Comparison of ENCODE assay signal across 8 cellular contexts in the genomic region with DNA sequence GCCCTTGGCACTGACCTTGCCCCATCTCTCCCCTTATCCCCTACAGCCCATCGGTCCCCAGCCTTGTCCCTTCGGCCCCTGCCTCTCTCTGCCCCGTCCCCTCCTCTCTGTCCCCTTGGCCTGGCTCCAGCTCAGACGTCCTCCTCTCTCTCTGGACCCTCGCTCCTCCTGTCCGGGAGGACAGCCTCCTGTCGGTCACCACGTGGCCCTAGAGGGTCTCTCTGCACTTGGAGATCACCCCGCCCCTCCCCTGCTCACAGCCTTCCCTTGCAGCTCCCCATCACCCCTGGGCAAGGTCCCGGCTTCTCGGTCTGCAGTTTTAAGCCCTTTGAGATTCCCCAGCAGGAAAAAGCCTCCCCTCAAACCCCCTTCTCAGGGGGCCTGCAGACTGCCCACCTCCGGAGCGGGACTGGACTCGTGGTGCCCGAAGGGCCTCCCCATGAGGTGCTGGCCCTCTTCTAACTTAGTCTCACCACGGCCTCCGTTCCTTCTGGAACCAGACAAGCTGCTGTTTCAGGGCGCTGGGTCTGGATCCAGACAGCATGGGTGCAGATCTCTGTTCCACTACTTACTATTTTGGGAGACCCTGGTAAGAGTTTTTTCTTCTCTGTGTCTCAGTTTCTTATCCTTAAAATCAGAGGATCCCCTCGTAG. TPM values are rescaled to one million over a fixed set of nuclear protein-coding genes. Genes with fewer than 3 reads are reported as not detected.
DNase-seq lines count a peak whose midpoint lies in the region; ATAC-seq, FAIRE-seq and TF ChIP-seq lines count a peak whose summit lies in the region.
"Had no signal": no experiment of that assay in that cellular context is flagged by ENCODE, and none has a peak within 500 bp of the region (broad histone marks: within the 10 kb centered on the region; RNA-seq: fewer than 3 reads in every experiment).

No MANE protein-coding gene starts in this region.

- H3K36me3 Mint-ChIP-seq in endodermal cell (ENCODE audit: low read depth) = no peaks in the 10 kb centered on the region

- TF ChIP-seq CTCF in OCI-LY3 (IDR thresholded peaks at IDR 0.05; ENCODE audit: low read depth, low read length) (no peak), endodermal cell (conservative IDR thresholded peaks at IDR 0.05) (no peak), pancreas (IDR thresholded peaks at IDR 0.05) (no peak)

- peaks cover 73% of the 10 kb centered on the region for H3K27me3 Mint-ChIP-seq in endodermal cell (ENCODE audit: insufficient read depth)

- peak overlapping the region; percentile 78 for H3K27ac Mint-ChIP-seq in endodermal cell

- H3K4me3 Mint-ChIP-seq in endodermal cell = peak overlapping the region; percentile 72

- peak; percentile 63 for DNase-seq in endodermal cell
- peak in 4 of 6 donors; percentile 32 to 73 (median 42) for DNase-seq in pancreas
- no peak for DNase-seq in HEK293T (ENCODE audit: extremely low spot score)
- no peak for DNase-seq in DMS79 (lab: John Stamatoyannopoulos, UW)
- DNase-seq in cardiac septum (ENCODE audit: low spot score) = no peak
- DNase-seq: NCI-H1694 had no signal

- 75 to 91% methylated on average over 6 to 19 of the region's 19 CpGs for WGBS in endodermal cell (ENCODE audit: insufficient coverage in 1 of 2, insufficient read length in 1 of 2), 2 experiments
- whole genome bisulfite sequencing in pancreas, 2 donors = 67 to 72% methylated on average over 19 of the region's 19 CpGs

- H3K9ac ChIP-seq in ES-I3 (ENCODE audit: low read depth, low read length) = peak overlapping the region; percentile 72; the same call in 1 of the 2 replicates
- no peak overlapping the region for H3K9ac ChIP-seq in OCI-LY3 (ENCODE audit: low read length)
- H3K9ac ChIP-seq in endodermal cell (ENCODE audit: extremely low read depth, low read length, poor library complexity, severe bottlenecking) = no peak overlapping the region

- H3K4me3 ChIP-seq in OCI-LY3 (ENCODE audit: low read length) = peak overlapping the region; percentile 82
- peak overlapping the region; percentile 80 for H3K4me3 ChIP-seq in endodermal cell (ENCODE audit: low read length)
- H3K4me3 ChIP-seq in pancreas = no peak overlapping the region

- H3K4me1 ChIP-seq in ES-I3 (ENCODE audit: insufficient read depth, low read length) (no peaks in the 10 kb centered on the region), OCI-LY3 (ENCODE audit: low read length) (peaks cover 6% of the 10 kb centered on the region), endodermal cell (ENCODE audit: control insufficient read depth, insufficient read depth, low read length) (no peaks in the 10 kb centered on the region), pancreas (no peaks in the 10 kb centered on the region)

- H3K36me3 ChIP-seq in ES-I3 (ENCODE audit: insufficient read depth, low read length) (no peaks in the 10 kb centered on the region), OCI-LY3 (replicated peaks; ENCODE audit: low read depth, low read length) (no peaks in the 10 kb centered on the region), endodermal cell (ENCODE audit: control insufficient read depth, insufficient read depth, low read length) (no peaks in the 10 kb centered on the region), pancreas (no peaks in the 10 kb centered on the region)

- H4K20me1 ChIP-seq in OCI-LY3 (ENCODE audit: insufficient read depth, low read length) = no peaks in the 10 kb centered on the region

- no peak for FAIRE-seq in pancreas (lab: Jason Lieb, UNC)

- CTCF ChIA-PET in HEK293T (lab: Yijun Ruan, JAX) = no interaction called here

- intact Hi-C loops in pancreas (cut with DNase I) = no loop called here
- intact Hi-C loops in cardiac septum (cut with DNase I) = no loop called here

- no peak for ATAC-seq in pancreas

- no peaks in the 10 kb centered on the region for H3K79me2 ChIP-seq in OCI-LY3 (ENCODE audit: low read length)

- no peaks in the 10 kb centered on the region for H3K9me3 ChIP-seq in ES-I3 (ENCODE audit: control insufficient read depth, insufficient read depth, low read length)
- H3K9me3 ChIP-seq in OCI-LY3 (ENCODE audit: insufficient read depth, low read length) = no peaks in the 10 kb centered on the region
- no peaks in the 10 kb centered on the region for H3K9me3 ChIP-seq in endodermal cell (ENCODE audit: control insufficient read depth, low read length)
- no peaks in the 10 kb centered on the region for H3K9me3 ChIP-seq in pancreas

- H2AFZ ChIP-seq in OCI-LY3 (ENCODE audit: low read depth, low read length) = no peak overlapping the region

- H3K4me2 ChIP-seq in OCI-LY3 (ENCODE audit: low read length) = peak overlapping the region; percentile 95

- POLR2A ChIA-PET in HEK293T (lab: Yijun Ruan, JAX) = no interaction called here

- H3K27ac ChIP-seq in OCI-LY3 (ENCODE audit: low read length) = no peak overlapping the region
- no peak overlapping the region for H3K27ac ChIP-seq in endodermal cell (ENCODE audit: low read depth, low read length)
- peak overlapping the region in 2 of 4 donors; percentile 32 to 72 for H3K27ac ChIP-seq in pancreas

- H3K4me1 Mint-ChIP-seq in endodermal cell = peaks cover 2% of the 10 kb centered on the region

- H3K9me3 Mint-ChIP-seq in endodermal cell = no peaks in the 10 kb centered on the region

- H3K27me3 ChIP-seq in OCI-LY3 (ENCODE audit: low read depth, low read length) = peaks cover 19% of the 10 kb centered on the region
- peaks cover 33% of the 10 kb centered on the region for H3K27me3 ChIP-seq in endodermal cell (ENCODE audit: control insufficient read depth, insufficient read depth, low read length, poor library complexity, severe bottlenecking)
- H3K27me3 ChIP-seq in pancreas = no peaks in the 10 kb centered on the region

TF ChIP-seq in HEK293T, 16 proteins besides CTCF, POLR2A, EP300 and RAD21:
- TF ChIP-seq ARNT (IDR thresholded peaks at IDR 0.05) = no peak
- no peak for TF ChIP-seq CTBP1 (IDR thresholded peaks at IDR 0.05; ENCODE audit: borderline replicate concordance)

RNA-seq across cellular contexts. Expression of gene KLK15, which starts 3.3 kb away (rescaled TPM):
- not detected for total RNA-seq in endodermal cell
- not detected for polyA plus RNA-seq in endodermal cell (2013, experiment 1 of 2)
- polyA plus RNA-seq in endodermal cell (2013, experiment 2 of 2) = not detected
- total RNA-seq in pancreas = not detected
- polyA plus RNA-seq in pancreas = under 1 TPM; 0.07 to 0.27 TPM
- not detected for total RNA-seq in cardiac septum

RNA-seq across cellular contexts. Expression of gene KLK1, which starts 13.1 kb away (rescaled TPM):
- total RNA-seq in endodermal cell (under 1 TPM; 0.75 to 0.82 TPM), pancreas (1,000 to 10,000 TPM in 3 of 6 donors, 100 to 1,000 TPM in 3; 607 to 1,981 (median 1,041) TPM), cardiac septum (not detected)
- polyA plus RNA-seq in endodermal cell (2013, experiment 1 of 2) = 0.36 TPM
- polyA plus RNA-seq in endodermal cell (2013, experiment 2 of 2) = not detected
- polyA plus RNA-seq in pancreas = 100 to 1,000 TPM; 683 to 756 TPM

RNA-seq across cellular contexts. Expression of gene KLK3, which starts 18.0 kb away (rescaled TPM):
- not detected for total RNA-seq in endodermal cell
- polyA plus RNA-seq in endodermal cell (2013, experiment 1 of 2) = not detected
- polyA plus RNA-seq in endodermal cell (2013, experiment 2 of 2) = not detected
- not detected for total RNA-seq in pancreas
- under 1 TPM; 0.05 to 0.27 TPM for polyA plus RNA-seq in pancreas
- not detected for total RNA-seq in cardiac septum

RNA-seq across cellular contexts. Expression of gene KLK2, which starts 36.6 kb away (rescaled TPM):
- under 1 TPM in 1 of 2 donors, not detected in 1; 0.35 TPM for total RNA-seq in endodermal cell
- polyA plus RNA-seq in endodermal cell (2013, experiment 1 of 2) = not detected
- not detected for polyA plus RNA-seq in endodermal cell (2013, experiment 2 of 2)
- total RNA-seq in pancreas = not detected
- polyA plus RNA-seq in pancreas = under 1 TPM; 0.09 to 0.27 TPM
- not detected for total RNA-seq in cardiac septum

RNA-seq across cellular contexts. Expression of gene ACP4, which starts 46.5 kb away (rescaled TPM):
- total RNA-seq in endodermal cell (not detected), pancreas (not detected), cardiac septum (not detected)
- not detected for polyA plus RNA-seq in endodermal cell (2013, experiment 1 of 2)
- polyA plus RNA-seq in endodermal cell (2013, experiment 2 of 2) = not detected
- polyA plus RNA-seq in pancreas = not detected

Comparison
In these comparisons a context has a peak if more than half of its experiments do, and no peak if none do; other contexts are left out.
1. H3K4me3 ChIP-seq: peak in OCI-LY3 (single experiment) and endodermal cell (single experiment); none in pancreas (0 of 4).
2. DNase-seq: peak in endodermal cell (single experiment) and pancreas (4 of 6); none in HEK293T (single experiment), DMS79 (single experiment) and cardiac septum (single experiment).
3. RNA of gene KLK1, which starts 13.1 kb away (total RNA-seq): 607 to 1,981 TPM in pancreas; 0.75 to 0.82 TPM in endodermal cell and not detected in cardiac septum (single experiment); every median in the first group is over 100 times any median in the second.